ENCODE assay signal across 19 cellular contexts in the genomic region with DNA sequence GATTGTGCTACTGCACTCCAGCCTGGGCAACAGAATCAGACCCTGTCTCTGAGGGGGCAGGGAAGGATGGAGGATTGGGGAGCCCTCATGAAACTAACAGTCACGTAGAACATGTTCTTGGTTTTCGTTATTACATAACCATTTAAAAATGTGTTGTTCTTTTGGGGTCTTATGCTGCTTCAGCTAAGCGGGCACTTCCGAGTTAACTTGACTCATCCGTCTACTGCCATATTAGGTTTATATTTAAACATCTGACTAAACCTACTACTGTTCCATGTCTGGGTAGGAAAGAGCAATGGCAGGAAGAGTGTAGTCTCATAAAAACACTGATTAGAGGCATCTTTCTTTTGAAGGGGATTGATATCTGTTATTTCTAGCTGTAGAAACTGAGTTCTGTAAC. TPM values are rescaled to one million over a fixed set of nuclear protein-coding genes. Genes with fewer than 3 reads are reported as not detected.
DNase-seq lines count a peak whose midpoint lies in the region; ATAC-seq, FAIRE-seq and TF ChIP-seq lines count a peak whose summit lies in the region.
"Had no signal": no experiment of that assay in that cellular context is flagged by ENCODE, and none has a peak within 500 bp of the region (broad histone marks: within the 10 kb centered on the region; RNA-seq: fewer than 3 reads in every experiment).

No MANE protein-coding gene starts in this region.

- in situ Hi-C loops in GM13976 (cut with MboI; ENCODE audit: low sequenced_read_pairs, unreplicated experiment): no loop called here

- peak; percentile 69 for FAIRE-seq in islet of Langerhans (lab: Jason Lieb, UNC)
- FAIRE-seq: GM19239, keratinocyte had no signal

- no peaks in the 10 kb centered on the region for H3K9me3 Mint-ChIP-seq in activated naive CD8-positive, alpha-beta T cell treated with anti-CD3 and anti-CD28 coated beads for 36 hours
- H3K9me3 Mint-ChIP-seq in stimulated activated effector memory CD8-positive, alpha-beta T cell treated with anti-CD3 and anti-CD28 coated beads, Interleukin-12 subunit alpha, Interleukin-12 subunit beta, amount 100 ng/mL, for 72 hours: no peaks in the 10 kb centered on the region

- peak; percentile 67 for ATAC-seq in stimulated activated effector memory CD8-positive, alpha-beta T cell treated with anti-CD3 and anti-CD28 coated beads, Interleukin-12 subunit alpha, Interleukin-12 subunit beta, amount 100 ng/mL, for 72 hours
- no peak for ATAC-seq in GM18498 (IDR thresholded peaks at IDR 0.05; ENCODE audit: unreplicated experiment)
- ATAC-seq: esophagus mucosa, heart left ventricle, sciatic nerve had no signal

- H3K27ac Mint-ChIP-seq in activated naive CD8-positive, alpha-beta T cell treated with anti-CD3 and anti-CD28 coated beads for 36 hours: peak overlapping the region; percentile 21
- peak overlapping the region; percentile 70 for H3K27ac Mint-ChIP-seq in stimulated activated effector memory CD8-positive, alpha-beta T cell treated with anti-CD3 and anti-CD28 coated beads, Interleukin-12 subunit alpha, Interleukin-12 subunit beta, amount 100 ng/mL, for 72 hours

- no peak for TF ChIP-seq CTCF in GM13976 (IDR thresholded peaks at IDR 0.05; ENCODE audit: borderline replicate concordance, control extremely low read depth, extremely low read depth, insufficient read depth, missing control alignments)

- H3K4me1 Mint-ChIP-seq in activated naive CD8-positive, alpha-beta T cell treated with anti-CD3 and anti-CD28 coated beads for 36 hours: peaks cover 4% of the 10 kb centered on the region
- H3K4me1 Mint-ChIP-seq in stimulated activated effector memory CD8-positive, alpha-beta T cell treated with anti-CD3 and anti-CD28 coated beads, Interleukin-12 subunit alpha, Interleukin-12 subunit beta, amount 100 ng/mL, for 72 hours: peaks cover 15% of the 10 kb centered on the region

- no peaks in the 10 kb centered on the region for H3K27me3 Mint-ChIP-seq in activated naive CD8-positive, alpha-beta T cell treated with anti-CD3 and anti-CD28 coated beads for 36 hours

- H3K36me3 Mint-ChIP-seq in activated naive CD8-positive, alpha-beta T cell treated with anti-CD3 and anti-CD28 coated beads for 36 hours: peaks cover 12% of the 10 kb centered on the region
- peaks cover 100% of the 10 kb centered on the region for H3K36me3 Mint-ChIP-seq in stimulated activated effector memory CD8-positive, alpha-beta T cell treated with anti-CD3 and anti-CD28 coated beads, Interleukin-12 subunit alpha, Interleukin-12 subunit beta, amount 100 ng/mL, for 72 hours

- DNase-seq in HCEC 1CT (peak; percentile 88), epidermal melanocyte (ENCODE audit: insufficient read length, low spot score) (no peak), GM13976 (ENCODE audit: low spot score) (no peak)
- no peak for DNase-seq in activated naive CD8-positive, alpha-beta T cell treated with anti-CD3 and anti-CD28 coated beads for 36 hours
- no peak for DNase-seq in stimulated activated effector memory CD8-positive, alpha-beta T cell treated with anti-CD3 and anti-CD28 coated beads, Interleukin-12 subunit alpha, Interleukin-12 subunit beta, amount 100 ng/mL, for 72 hours (ENCODE audit: low spot score in 2 of 2)
- DNase-seq: adrenal gland, DMS153, heart left ventricle, NCI-H1092, NCI-H774, occipital lobe, PC-9, testis had no signal

- H3K4me3 Mint-ChIP-seq in activated naive CD8-positive, alpha-beta T cell treated with anti-CD3 and anti-CD28 coated beads for 36 hours: no peak overlapping the region
- no peak overlapping the region for H3K4me3 Mint-ChIP-seq in stimulated activated effector memory CD8-positive, alpha-beta T cell treated with anti-CD3 and anti-CD28 coated beads, Interleukin-12 subunit alpha, Interleukin-12 subunit beta, amount 100 ng/mL, for 72 hours

RNA-seq across cellular contexts. Expression of gene BMP8A, which starts 59.5 kb away (rescaled TPM):
- under 1 TPM; 0.14 to 0.16 TPM for total RNA-seq in activated naive CD8-positive, alpha-beta T cell treated with anti-CD3 and anti-CD28 coated beads for 36 hours
- total RNA-seq: esophagus mucosa had no signal
